In the genomic region with DNA sequence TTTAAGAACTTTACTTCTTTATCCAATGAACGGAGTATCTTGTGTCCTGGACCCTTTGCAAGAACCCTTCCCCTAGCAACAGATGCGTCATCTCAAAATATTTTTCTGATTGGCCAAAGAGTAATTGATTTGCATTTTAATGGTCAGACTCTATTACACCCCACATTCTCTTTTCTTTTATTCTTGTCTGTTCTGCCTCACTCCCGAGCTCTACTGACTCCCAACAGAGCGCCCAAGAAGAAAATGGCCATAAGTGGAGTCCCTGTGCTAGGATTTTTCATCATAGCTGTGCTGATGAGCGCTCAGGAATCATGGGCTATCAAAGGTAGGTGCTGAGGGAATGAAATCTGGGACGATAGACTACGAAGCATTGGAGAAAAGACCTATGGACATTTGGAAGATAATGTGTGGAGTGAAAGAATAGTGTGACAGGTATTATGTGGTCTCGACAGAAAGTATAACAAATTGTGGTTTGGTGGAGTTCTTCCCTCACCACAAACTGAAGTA, we compare ENCODE assay signal across 8 cellular contexts. TPM values are rescaled to one million over a fixed set of nuclear protein-coding genes. Genes with fewer than 3 reads are reported as not detected.
A peak's percentile ranks its signal among the peaks of the same experiment; 100 is the strongest.
DNase-seq lines count a peak whose midpoint lies in the region; ATAC-seq and TF ChIP-seq lines count a peak whose summit lies in the region.

A gene (plus strand): TSS at position 180 of the 507 bp plus-strand sequence. CDS start 64 bp downstream, at position 244.

- no peaks in the 10 kb centered on the region for H3K4me1 ChIP-seq in GM23248 (ENCODE audit: insufficient read depth)
- H3K4me1 ChIP-seq in KMS-11 (ENCODE audit: low read depth, poor library complexity, severe bottlenecking) = peaks cover 46% of the 10 kb centered on the region
- peaks cover 0 to 3% (median 0%) of the 10 kb centered on the region in 4 donors for H3K4me1 ChIP-seq in esophagus muscularis mucosa
- peaks cover 0 to 4% of the 10 kb centered on the region in 2 donors for H3K4me1 ChIP-seq in muscle layer of duodenum (ENCODE audit: control insufficient read depth in 1 of 2, insufficient read depth in 2 of 2, low read length in 2 of 2)

- H3K27ac ChIP-seq in GM23248 = no peak within 1 kb of the TSS
- H3K27ac ChIP-seq in KMS-11 = peak within 1 kb of the TSS; percentile 76
- H3K27ac ChIP-seq in esophagus muscularis mucosa (replicated peaks in 1 of 4) = peak within 1 kb of the TSS; percentile 40 to 70 (median 68)
- peak within 1 kb of the TSS; percentile 95 for H3K27ac ChIP-seq in muscle layer of duodenum (ENCODE audit: low read length)

- H3K27me3 ChIP-seq in GM23248 (replicated peaks; ENCODE audit: insufficient read depth) (peaks cover 14% of the 10 kb centered on the region; the same call in 1 of the 2 replicates), KMS-11 (ENCODE audit: insufficient read depth, low read depth) (no peaks in the 10 kb centered on the region), esophagus muscularis mucosa (peaks cover 0 to 3% (median 0%) of the 10 kb centered on the region in 4 donors), muscle layer of duodenum (ENCODE audit: low read depth, low read length) (no peaks in the 10 kb centered on the region)

- H3K4me2 ChIP-seq in GM23248 (ENCODE audit: unreplicated experiment) (peak within 1 kb of the TSS; percentile 52), KMS-11 (peak within 1 kb of the TSS; percentile 67)

- no peaks in the 10 kb centered on the region for H3K36me3 Mint-ChIP-seq in activated CD4-positive, alpha-beta T cell treated with anti-CD3 and anti-CD28 coated beads, Interleukin-2, amount 10 ng/mL, durations not matched to agents 24 days and 14 days (ENCODE audit: low read depth)
- H3K36me3 Mint-ChIP-seq in WTC11 = no peaks in the 10 kb centered on the region

- in situ Hi-C loops in GM23248 (cut with MboI) = no loop called here

- peaks cover 15% of the 10 kb centered on the region for H3K4me1 Mint-ChIP-seq in activated CD4-positive, alpha-beta T cell treated with anti-CD3 and anti-CD28 coated beads, Interleukin-2, amount 10 ng/mL, durations not matched to agents 24 days and 14 days
- H3K4me1 Mint-ChIP-seq in WTC11 = peaks cover 4% of the 10 kb centered on the region

- ATAC-seq in WTC11 (peak; percentile 93), GM18519 (IDR thresholded peaks at IDR 0.05; ENCODE audit: low FRiP score, unreplicated experiment) (no peak)

- CTCF ChIA-PET in WTC11 (lab: Charles Lee) = interaction anchor here (0.7 to 1.4 kb wide), 4 partner anchors 21 to 346 kb away, joined by 3 to 4 read pairs (median 3); no protein-coding TSS in a partner anchor

- TF ChIP-seq POLR2A in esophagus muscularis mucosa (IDR thresholded peaks at IDR 0.05; ENCODE audit: low read depth) = no peak

- H3K4me3 ChIP-seq in GM23248 (no peak within 1 kb of the TSS; the same call in 1 of the 2 replicates), KMS-11 (IDR thresholded peaks at IDR 0.05; ENCODE audit: insufficient read depth, low read depth, low read length) (no peak within 1 kb of the TSS), esophagus muscularis mucosa (peak within 1 kb of the TSS; percentile 41 to 60 (median 42)), muscle layer of duodenum (ENCODE audit: low read depth in 1 of 2, low read length in 2 of 2) (peak within 1 kb of the TSS; percentile 43 to 92)

- POLR2A ChIA-PET in WTC11 (lab: Charles Lee) = no interaction called here

- intact Hi-C loops in activated CD4-positive, alpha-beta T cell treated with anti-CD3 and anti-CD28 coated beads, Interleukin-2, amount 10 ng/mL, durations not matched to agents 24 days and 14 days (cut with micrococcal nuclease) = no loop called here
- intact Hi-C loops in esophagus muscularis mucosa (cut with DNase I) = no loop called here

- H2AFZ ChIP-seq in GM23248 (no peak within 1 kb of the TSS), KMS-11 (ENCODE audit: low read depth) (peak within 1 kb of the TSS; percentile 56)

- no peaks in the 10 kb centered on the region for H3K9me2 ChIP-seq in GM23248 (ENCODE audit: insufficient read depth)

- H3F3A ChIP-seq in GM23248 (ENCODE audit: insufficient read depth) = no peaks in the 10 kb centered on the region

- peaks cover 23% of the 10 kb centered on the region for H3K27me3 Mint-ChIP-seq in activated CD4-positive, alpha-beta T cell treated with anti-CD3 and anti-CD28 coated beads, Interleukin-2, amount 10 ng/mL, durations not matched to agents 24 days and 14 days
- peaks cover 17% of the 10 kb centered on the region for H3K27me3 Mint-ChIP-seq in WTC11 (ENCODE audit: low read depth)

- no peaks in the 10 kb centered on the region for H3K79me2 ChIP-seq in GM23248 (ENCODE audit: insufficient read depth)
- peaks cover 21% of the 10 kb centered on the region for H3K79me2 ChIP-seq in KMS-11 (ENCODE audit: insufficient read depth, low read depth)

- H3K9me3 ChIP-seq in GM23248 (ENCODE audit: low read depth) (no peaks in the 10 kb centered on the region), esophagus muscularis mucosa (no peaks in the 10 kb centered on the region), muscle layer of duodenum (ENCODE audit: control insufficient read depth in 1 of 2, low read length in 2 of 2) (no peaks in the 10 kb centered on the region)

- H3K9ac ChIP-seq in GM23248 (no peak within 1 kb of the TSS), KMS-11 (peak within 1 kb of the TSS; percentile 61)

- WGBS in GM23248 (ENCODE audit: low coverage in 1 of 2, low lambda C conversion rate in 2 of 2, missing lambda C conversion rate in 2 of 2), 2 experiments = 21 to 28% methylated on average over 8 of the region's 8 CpGs
- 43% methylated on average over 8 of the region's 8 CpGs for whole genome bisulfite sequencing in esophagus muscularis mucosa

- H3K36me3 ChIP-seq in GM23248 (ENCODE audit: low read depth) (no peaks in the 10 kb centered on the region), KMS-11 (ENCODE audit: insufficient read depth) (0 out of 2 replicates have a peak, but pooled peaks cover 6% of the 10 kb centered on the region), esophagus muscularis mucosa (peaks cover 0 to 4% (median 0%) of the 10 kb centered on the region in 4 donors), muscle layer of duodenum (ENCODE audit: control insufficient read depth in 1 of 2, insufficient read depth in 2 of 2, low read length in 2 of 2) (peaks cover 0 to 19% of the 10 kb centered on the region in 2 donors)

- H3K9me3 Mint-ChIP-seq in activated CD4-positive, alpha-beta T cell treated with anti-CD3 and anti-CD28 coated beads, Interleukin-2, amount 10 ng/mL, durations not matched to agents 24 days and 14 days = peaks cover 6% of the 10 kb centered on the region
- H3K9me3 Mint-ChIP-seq in WTC11 = no peaks in the 10 kb centered on the region

- H3K4me3 Mint-ChIP-seq in activated CD4-positive, alpha-beta T cell treated with anti-CD3 and anti-CD28 coated beads, Interleukin-2, amount 10 ng/mL, durations not matched to agents 24 days and 14 days = peak within 1 kb of the TSS; percentile 77
- peak within 1 kb of the TSS; percentile 48 for H3K4me3 Mint-ChIP-seq in WTC11

- peak; percentile 88 for DNase-seq in activated CD4-positive, alpha-beta T cell treated with anti-CD3 and anti-CD28 coated beads, Interleukin-2, amount 10 ng/mL, durations not matched to agents 24 days and 14 days
- DNase-seq in activated CD4-positive, alpha-beta T cell treated with anti-CD3 and anti-CD28 coated beads for 48 hours = no peak
- peak; percentile 57 for DNase-seq in GM23248
- no peak for DNase-seq in WTC11 (ENCODE audit: low spot score)
- DNase-seq in esophagus muscularis mucosa (ENCODE audit: extremely low spot score) = no peak

- no peaks in the 10 kb centered on the region for H4K20me1 ChIP-seq in GM23248 (ENCODE audit: insufficient read depth)
- H4K20me1 ChIP-seq in KMS-11 (ENCODE audit: insufficient read depth) = no peaks in the 10 kb centered on the region

- TF ChIP-seq EP300 in esophagus muscularis mucosa (IDR thresholded peaks at IDR 0.05) = no peak

- peak within 1 kb of the TSS; percentile 5 for H3K27ac Mint-ChIP-seq in activated CD4-positive, alpha-beta T cell treated with anti-CD3 and anti-CD28 coated beads, Interleukin-2, amount 10 ng/mL, durations not matched to agents 24 days and 14 days
- H3K27ac Mint-ChIP-seq in WTC11 = no peak within 1 kb of the TSS; the same call in 1 of the 2 replicates

- TF ChIP-seq CTCF in KMS-11 (conservative IDR thresholded peaks at IDR 0.05; ENCODE audit: low read depth, low read length) (no peak), WTC11 (IDR thresholded peaks at IDR 0.05) (no peak), esophagus muscularis mucosa (IDR thresholded peaks at IDR 0.05) (no peak)

TF ChIP-seq in WTC11, 78 proteins besides CTCF, POLR2A, EP300 and RAD21 (continues in another document):
- peak; percentile 63; the same call in 1 of the 2 replicates for TF ChIP-seq CREM (CRISPR knock-in tag; IDR thresholded peaks at IDR 0.05)
- no peak for TF ChIP-seq ZNF232 (CRISPR knock-in tag; IDR thresholded peaks at IDR 0.05)
- peak; percentile 33 for TF ChIP-seq NFYB (CRISPR knock-in tag; conservative IDR thresholded peaks at IDR 0.05; ENCODE audit: low read depth)

RNA-seq across cellular contexts. Expression of the gene that starts here (rescaled TPM):
- 12.9 and 14.0 TPM in 2 replicates for total RNA-seq in activated CD4-positive, alpha-beta T cell treated with anti-CD3 and anti-CD28 coated beads, Interleukin-2, amount 10 ng/mL, durations not matched to agents 24 days and 14 days
- 0.89 TPM in 1 of 2 replicates, not detected in the other for total RNA-seq in GM23248 (2014; rRNA removed; shearing (Covaris generic))
- polyA plus RNA-seq in GM23248 (2016; fragmentation: Nextera tagmentation; extraction: Ambion mirVana) = 0.80 and 2.0 TPM in 2 replicates
- total RNA-seq in WTC11 (2021) (2.8 to 3.9 TPM (median 3.6 TPM) in 3 replicates), esophagus muscularis mucosa (100 to 1,000 TPM in 3 of 4 donors, 10 to 100 TPM in 1; 93.9 to 223 (median 113) TPM)

Comparison
In these comparisons a context has a peak if more than half of its experiments do, and no peak if none do; other contexts are left out.
1. DNase-seq: peak in activated CD4-positive, alpha-beta T cell treated with anti-CD3 and anti-CD28 coated beads, Interleukin-2, amount 10 ng/mL, durations not matched to agents 24 days and 14 days (single experiment) and GM23248 (single experiment); none in activated CD4-positive, alpha-beta T cell treated with anti-CD3 and anti-CD28 coated beads for 48 hours (single experiment), WTC11 (single experiment) and esophagus muscularis mucosa (single experiment).
2. H3K4me3 ChIP-seq: peak in esophagus muscularis mucosa (4 of 4) and muscle layer of duodenum (2 of 2); none in GM23248 (single experiment) and KMS-11 (single experiment).